38 cellular contexts compared by ENCODE assay signal in genomic region chr22:50464451-50464850, GRCh38. TPM values are rescaled to one million over a fixed set of nuclear protein-coding genes. Genes with fewer than 3 reads are reported as not detected.
"Had no signal": no experiment of that assay in that cellular context is flagged by ENCODE, and none has a peak within 500 bp of the region (broad histone marks: within the 10 kb centered on the region; RNA-seq: fewer than 3 reads in every experiment).

No MANE protein-coding gene starts in this region.

- H3K9me3 Mint-ChIP-seq: activated B cell treated with CpG ODN at 0.5 μM for 24 hours; activated naive CD4-positive, alpha-beta T cell treated with anti-CD3 and anti-CD28 coated beads, Interleukin-2, amount 10 ng/mL, durations not matched to agents 7 days and 5 days; activated naive CD4-positive, alpha-beta T cell treated with anti-CD3 and anti-CD28 coated beads, Interleukin-2, amount 50 U/mL, for 72 hours; activated naive CD8-positive, alpha-beta T cell treated with anti-CD3 and anti-CD28 coated beads, Interleukin-2, amount 10 ng/mL, durations not matched to agents 7 days and 5 days; activated T-cell treated with anti-CD3 and anti-CD28 coated beads, Interleukin-2, amount 50 U/mL, for 72 hours; brain; central memory CD8-positive, alpha-beta T cell; dendritic cell treated with granulocyte-macrophage colony-stimulating factor and Interleukin-4, amounts not matched to agents 40 ng/mL and 50 ng/mL, for 4 days; T-helper 2 cell treated with Interferon-gamma antibody and Interleukin-4, amounts not matched to agents 5 μg/mL and 100 μg/mL, for 36 hours had no signal

- H3K4me2 ChIP-seq: hepatocyte had no signal

- ATAC-seq: activated CD4-positive, CD25-positive, alpha-beta regulatory T cell treated with anti-CD3 and anti-CD28 coated beads, Interleukin-2, amount 50 U/mL, for 24 hours; activated CD8-positive, alpha-beta memory T cell treated with anti-CD3 and anti-CD28 coated beads, Interleukin-2, amount 10 ng/mL, durations not matched to agents 7 days and 5 days; activated CD8-positive, alpha-beta T cell treated with anti-CD3 and anti-CD28 coated beads, Interleukin-2, amount 10 ng/mL, durations not matched to agents 7 days and 5 days; activated naive CD4-positive, alpha-beta T cell treated with anti-CD3 and anti-CD28 coated beads, Interleukin-2, amount 50 U/mL, for 72 hours; activated T-cell treated with anti-CD3 and anti-CD28 coated beads, Interleukin-2, amount 50 U/mL, for 72 hours; gastroesophageal sphincter; heart right ventricle; T-helper 17 cell had no signal

- H3K4me1 ChIP-seq: ascending aorta had no signal

- FAIRE-seq: bronchial epithelial cell had no signal

- H3K4me1 Mint-ChIP-seq: brain had no signal

- H3K27me3 Mint-ChIP-seq: activated B cell treated with CpG ODN at 0.5 μM for 24 hours; activated CD8-positive, alpha-beta memory T cell treated with anti-CD3 and anti-CD28 coated beads, Interleukin-2, amount 10 ng/mL, durations not matched to agents 7 days and 5 days; activated naive CD4-positive, alpha-beta T cell treated with anti-CD3 and anti-CD28 coated beads, Interleukin-2, amount 10 ng/mL, durations not matched to agents 7 days and 5 days; activated naive CD8-positive, alpha-beta T cell treated with anti-CD3 and anti-CD28 coated beads, Interleukin-2, amount 10 ng/mL, durations not matched to agents 7 days and 5 days; central memory CD8-positive, alpha-beta T cell; dendritic cell treated with granulocyte-macrophage colony-stimulating factor and Interleukin-4, amounts not matched to agents 40 ng/mL and 50 ng/mL, for 4 days; T-helper 17 cell had no signal

- H3K27me3 ChIP-seq: ascending aorta, dorsolateral prefrontal cortex, esophagus squamous epithelium, gastroesophageal sphincter, heart right ventricle, hepatocyte had no signal

- DNase-seq: activated B cell treated with CpG ODN at 0.5 μM for 24 hours; activated CD4-positive, alpha-beta T cell treated with anti-CD3 and anti-CD28 coated beads for 48 hours; activated CD4-positive, alpha-beta T cell treated with anti-CD3 and anti-CD28 coated beads, Interleukin-2, amount 50 U/mL, for 1 hour; activated CD4-positive, alpha-beta T cell treated with anti-CD3 and anti-CD28 coated beads, Interleukin-2, amount 50 U/mL, for 48 hours; activated CD8-positive, alpha-beta memory T cell treated with anti-CD3 and anti-CD28 coated beads, Interleukin-2, amount 10 ng/mL, durations not matched to agents 7 days and 5 days; activated CD8-positive, alpha-beta memory T cell treated with anti-CD3 and anti-CD28 coated beads, Interleukin-2, amount 50 U/mL, for 4 hours; activated CD8-positive, alpha-beta T cell treated with anti-CD3 and anti-CD28 coated beads, Interleukin-2, amount 10 ng/mL, durations not matched to agents 7 days and 5 days; activated gamma-delta T cell; activated naive CD4-positive, alpha-beta T cell; activated naive CD4-positive, alpha-beta T cell treated with anti-CD3 and anti-CD28 coated beads, Interleukin-2, amount 10 ng/mL, durations not matched to agents 7 days and 5 days; activated naive CD8-positive, alpha-beta T cell treated with anti-CD3 and anti-CD28 coated beads, Interleukin-2, amount 10 ng/mL, durations not matched to agents 7 days and 5 days; activated T-cell treated with anti-CD3 and anti-CD28 coated beads, Interleukin-2, amount 50 U/mL, for 1 hour; activated T-cell treated with anti-CD3 and anti-CD28 coated beads, Interleukin-2, amount 50 U/mL, for 72 hours; dorsolateral prefrontal cortex; effector memory CD4-positive, alpha-beta T cell; esophagus squamous epithelium; foreskin melanocyte; heart right ventricle; T-helper 17 cell; T1000; WERI-Rb-1 had no signal

- H3K9me3 ChIP-seq: ascending aorta, esophagus squamous epithelium, gastroesophageal sphincter, heart right ventricle had no signal

- H3K27ac Mint-ChIP-seq: activated CD8-positive, alpha-beta memory T cell treated with anti-CD3 and anti-CD28 coated beads, Interleukin-2, amount 10 ng/mL, durations not matched to agents 7 days and 5 days; activated CD8-positive, alpha-beta T cell treated with anti-CD3 and anti-CD28 coated beads, Interleukin-2, amount 10 ng/mL, durations not matched to agents 7 days and 5 days; activated naive CD4-positive, alpha-beta T cell treated with anti-CD3 and anti-CD28 coated beads, Interleukin-2, amount 10 ng/mL, durations not matched to agents 7 days and 5 days; activated naive CD8-positive, alpha-beta T cell treated with anti-CD3 and anti-CD28 coated beads, Interleukin-2, amount 10 ng/mL, durations not matched to agents 7 days and 5 days; activated T-cell treated with anti-CD3 and anti-CD28 coated beads, Interleukin-2, amount 50 U/mL, for 72 hours; dendritic cell treated with granulocyte-macrophage colony-stimulating factor and Interleukin-4, amounts not matched to agents 40 ng/mL and 50 ng/mL, for 4 days; T-helper 17 cell; T-helper 2 cell treated with Interferon-gamma antibody and Interleukin-4, amounts not matched to agents 5 μg/mL and 100 μg/mL, for 36 hours had no signal

- H3K27ac ChIP-seq: ascending aorta, coronary artery, dorsolateral prefrontal cortex, epithelial cell of prostate, esophagus squamous epithelium, gastroesophageal sphincter, heart right ventricle, hepatocyte, WERI-Rb-1 had no signal

- H2AFZ ChIP-seq: hepatocyte had no signal

- H3K4me3 Mint-ChIP-seq: activated B cell treated with CpG ODN at 0.5 μM for 24 hours; activated CD8-positive, alpha-beta memory T cell treated with anti-CD3 and anti-CD28 coated beads, Interleukin-2, amount 10 ng/mL, durations not matched to agents 7 days and 5 days; activated CD8-positive, alpha-beta T cell treated with anti-CD3 and anti-CD28 coated beads, Interleukin-2, amount 10 ng/mL, durations not matched to agents 7 days and 5 days; activated naive CD4-positive, alpha-beta T cell treated with anti-CD3 and anti-CD28 coated beads, Interleukin-2, amount 10 ng/mL, durations not matched to agents 7 days and 5 days; activated naive CD8-positive, alpha-beta T cell treated with anti-CD3 and anti-CD28 coated beads, Interleukin-2, amount 10 ng/mL, durations not matched to agents 7 days and 5 days; activated T-cell treated with anti-CD3 and anti-CD28 coated beads, Interleukin-2, amount 50 U/mL, for 72 hours; brain; central memory CD8-positive, alpha-beta T cell; dendritic cell treated with granulocyte-macrophage colony-stimulating factor and Interleukin-4, amounts not matched to agents 40 ng/mL and 50 ng/mL, for 4 days; T-helper 17 cell; T-helper 2 cell treated with Interferon-gamma antibody and Interleukin-4, amounts not matched to agents 5 μg/mL and 100 μg/mL, for 36 hours had no signal

- H3K4me3 ChIP-seq: ascending aorta, coronary artery, dorsolateral prefrontal cortex, esophagus squamous epithelium, gastroesophageal sphincter, heart right ventricle, hepatocyte had no signal

RNA-seq across cellular contexts. Expression of gene ADM2, which starts 16.9 kb away (rescaled TPM):
- total RNA-seq: ascending aorta had no signal

RNA-seq across cellular contexts. Expression of gene MIOX, which starts 22.2 kb away (rescaled TPM):
- total RNA-seq: activated naive CD8-positive, alpha-beta T cell treated with anti-CD3 and anti-CD28 coated beads, Interleukin-2, amount 10 ng/mL, durations not matched to agents 7 days and 5 days; ascending aorta; bronchial epithelial cell; cardiac septum; cerebellum; esophagus squamous epithelium; fibroblast of villous mesenchyme; gastroesophageal sphincter; glomerular endothelial cell; heart right ventricle; hepatocyte; T-helper 17 cell had no signal
- polyA plus RNA-seq: esophagus, heart right ventricle, hepatocyte had no signal
